ENCODE assay signal across 11 cellular contexts in the genomic region with DNA sequence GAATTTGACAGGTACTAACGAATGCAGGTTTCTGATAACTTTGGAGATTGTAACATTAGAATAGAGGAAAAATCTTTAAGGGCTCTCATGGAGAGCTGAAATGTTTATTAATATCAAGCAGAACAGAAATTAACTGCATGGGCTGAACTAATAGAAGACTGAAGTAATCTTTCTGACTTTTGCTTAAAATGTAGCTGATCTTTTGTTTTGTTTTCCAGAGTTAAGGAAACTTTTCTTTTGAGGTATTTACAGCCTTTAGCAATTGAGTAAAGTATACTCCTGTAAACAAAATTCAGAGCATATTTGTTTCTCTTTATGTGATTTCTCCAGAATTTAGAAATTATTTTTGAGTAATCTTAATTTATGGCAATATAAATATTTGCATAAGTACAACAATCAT. TPM values are rescaled to one million over a fixed set of nuclear protein-coding genes. Genes with fewer than 3 reads are reported as not detected.
"Had no signal": no experiment of that assay in that cellular context is flagged by ENCODE, and none has a peak within 500 bp of the region (broad histone marks: within the 10 kb centered on the region; RNA-seq: fewer than 3 reads in every experiment).

No MANE protein-coding gene starts in this region.

- H3K9ac ChIP-seq: KMS-11 had no signal

- FAIRE-seq: H1, H54, HepG2 had no signal

- H3K4me3 ChIP-seq: GM23338 had no signal

- H3K4me1 Mint-ChIP-seq: IgD-negative memory B cell had no signal

- H3K27ac Mint-ChIP-seq: GM23338, H9, HFFc6, IgD-negative memory B cell had no signal

- DNase-seq: H9, HCEC 1CT, HFFc6, KBM-7 had no signal

- H3K27ac ChIP-seq: HL-60, KMS-11 had no signal

- H3K4me3 Mint-ChIP-seq: GM23338, H9, HFFc6, IgD-negative memory B cell had no signal

- H3K4me2 ChIP-seq: GM23338, KMS-11 had no signal

RNA-seq across cellular contexts. Expression of a gene that starts 43.9 kb away (rescaled TPM):
- polyA plus RNA-seq: IgD-negative memory B cell had no signal
